Comparison of ENCODE assay signal across 9 cellular contexts in the genomic region with DNA sequence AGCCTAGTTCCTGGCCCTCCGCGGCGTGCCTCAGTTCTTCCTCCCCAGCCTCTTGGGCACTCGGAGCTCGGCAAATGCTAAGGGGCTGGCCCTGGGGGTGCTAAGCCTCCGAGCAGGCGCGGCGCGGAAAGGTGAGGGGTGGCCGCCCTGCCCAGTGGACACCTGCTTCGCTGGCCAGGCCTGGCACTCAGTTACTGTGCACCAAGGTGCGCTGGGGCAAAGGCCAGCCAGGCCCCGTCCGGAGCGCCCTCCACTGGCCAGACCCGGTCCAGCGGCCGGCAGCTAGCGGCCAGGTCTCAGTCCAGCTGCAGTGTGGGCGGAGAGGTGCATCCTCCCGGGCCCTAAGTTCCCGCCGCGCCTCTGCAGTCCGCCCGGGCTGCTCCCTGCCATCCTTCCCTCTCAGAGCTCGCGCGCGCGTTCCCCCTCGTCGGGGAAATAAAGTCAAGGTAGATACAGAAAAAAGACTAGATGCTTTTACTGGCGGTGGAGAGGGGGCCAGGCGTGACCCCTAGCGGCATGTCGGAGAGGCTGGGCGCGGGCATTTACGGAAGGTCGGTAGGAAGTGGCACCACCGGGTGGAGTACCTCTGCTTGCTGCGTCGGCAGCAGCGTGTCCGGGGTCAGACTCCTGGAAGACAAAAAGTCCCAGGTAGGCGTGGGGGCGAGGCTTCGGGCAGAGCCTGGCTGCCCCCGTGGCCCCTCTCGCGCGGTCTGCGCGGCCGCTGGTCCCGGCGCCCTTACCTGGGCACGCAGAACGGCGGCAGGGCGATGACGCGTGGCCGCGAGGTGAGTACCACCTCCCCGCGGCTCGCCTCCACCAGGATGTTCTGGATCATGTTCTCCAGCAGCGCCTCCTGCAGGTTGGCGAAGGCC. TPM values are rescaled to one million over a fixed set of nuclear protein-coding genes. Genes with fewer than 3 reads are reported as not detected.
DNase-seq lines count a peak whose midpoint lies in the region; ATAC-seq and TF ChIP-seq lines count a peak whose summit lies in the region.
"Had no signal": no experiment of that assay in that cellular context is flagged by ENCODE, and none has a peak within 500 bp of the region (broad histone marks: within the 10 kb centered on the region; RNA-seq: fewer than 3 reads in every experiment).

No MANE protein-coding gene starts in this region.

- no peak overlapping the region for H3K18ac ChIP-seq in trophoblast cell (ENCODE audit: low read length)

- no peak overlapping the region for H3K23ac ChIP-seq in trophoblast cell (ENCODE audit: low read length)

- no peak overlapping the region for H2BK120ac ChIP-seq in trophoblast cell (ENCODE audit: insufficient read depth, low read length, poor library complexity)

- WGBS in trophoblast cell (ENCODE audit: extremely low coverage, insufficient coverage, insufficient read length): no CpG with 5 or more reads among the region's 72 CpGs

- H2BK5ac ChIP-seq in trophoblast cell (ENCODE audit: low read depth, low read length, poor library complexity): no peak overlapping the region

- peak; percentile 13 for ATAC-seq in activated CD8-positive, alpha-beta T cell treated with anti-CD3 and anti-CD28 coated beads, Interleukin-2, amount 10 ng/mL, durations not matched to agents 7 days and 5 days
- ATAC-seq in GM18907 (IDR thresholded peaks at IDR 0.05; ENCODE audit: unreplicated experiment) (no peak), GM19467 (IDR thresholded peaks at IDR 0.05; ENCODE audit: unreplicated experiment) (no peak), GM19035 (IDR thresholded peaks at IDR 0.05; ENCODE audit: unreplicated experiment) (no peak)

- peak overlapping the region; percentile 58; the same call in 1 of the 2 replicates for H3K9ac ChIP-seq in ES-I3 (ENCODE audit: low read depth, low read length)
- no peak overlapping the region for H3K9ac ChIP-seq in fibroblast of lung (ENCODE audit: insufficient read depth, low read length)
- no peak overlapping the region for H3K9ac ChIP-seq in trophoblast cell (ENCODE audit: low read length)

- no peak overlapping the region for H4K91ac ChIP-seq in trophoblast cell (ENCODE audit: low read depth, low read length)

- H4K8ac ChIP-seq in trophoblast cell (ENCODE audit: low read depth, low read length): no peak overlapping the region

- no peak overlapping the region for H3K4me3 Mint-ChIP-seq in activated CD8-positive, alpha-beta T cell treated with anti-CD3 and anti-CD28 coated beads, Interleukin-2, amount 10 ng/mL, durations not matched to agents 7 days and 5 days

- H2BK12ac ChIP-seq in trophoblast cell (ENCODE audit: low read length): no peak overlapping the region

- H3K36me3 Mint-ChIP-seq in activated CD8-positive, alpha-beta T cell treated with anti-CD3 and anti-CD28 coated beads, Interleukin-2, amount 10 ng/mL, durations not matched to agents 7 days and 5 days (ENCODE audit: low read depth): no peaks in the 10 kb centered on the region

- no peaks in the 10 kb centered on the region for H3K9me3 ChIP-seq in ES-I3 (ENCODE audit: control insufficient read depth, insufficient read depth, low read length)
- H3K9me3 ChIP-seq in fibroblast of lung (ENCODE audit: control insufficient read depth, insufficient read depth, low read depth, low read length): no peaks in the 10 kb centered on the region
- H3K9me3 ChIP-seq in trophoblast cell (ENCODE audit: insufficient read depth, low read depth, low read length): peaks cover 2% of the 10 kb centered on the region
- H3K9me3 ChIP-seq: SJSA1 had no signal

- H3K4me1 Mint-ChIP-seq in activated CD8-positive, alpha-beta T cell treated with anti-CD3 and anti-CD28 coated beads, Interleukin-2, amount 10 ng/mL, durations not matched to agents 7 days and 5 days (ENCODE audit: low read depth): peaks cover 3% of the 10 kb centered on the region

- no peak overlapping the region for H3K27ac ChIP-seq in fibroblast of lung (ENCODE audit: insufficient read depth, low read length)
- no peak overlapping the region for H3K27ac ChIP-seq in trophoblast cell (ENCODE audit: low read depth, low read length)
- H3K27ac ChIP-seq: SJSA1 had no signal

- H3K4me2 ChIP-seq in fibroblast of lung (ENCODE audit: extremely low read depth, insufficient read depth, low read length) (no peak overlapping the region), trophoblast cell (ENCODE audit: low read length) (peak overlapping the region; percentile 54)

- no peak overlapping the region for H3K14ac ChIP-seq in trophoblast cell (ENCODE audit: low read length)

- DNase-seq in NCI-H1930 (lab: John Stamatoyannopoulos, UW) (peak; percentile 87 to 90), fibroblast of lung (ENCODE audit: low read depth in 2 of 2) (peak; percentile 8 to 12), trophoblast cell (peak; percentile 64 to 75)
- DNase-seq in activated CD8-positive, alpha-beta T cell treated with anti-CD3 and anti-CD28 coated beads, Interleukin-2, amount 10 ng/mL, durations not matched to agents 7 days and 5 days: peak; percentile 51

- peaks cover 64% of the 10 kb centered on the region for H3K27me3 Mint-ChIP-seq in activated CD8-positive, alpha-beta T cell treated with anti-CD3 and anti-CD28 coated beads, Interleukin-2, amount 10 ng/mL, durations not matched to agents 7 days and 5 days (ENCODE audit: low read depth)

- no peaks in the 10 kb centered on the region for H3K79me1 ChIP-seq in trophoblast cell (ENCODE audit: low read length)

- H3K9me3 Mint-ChIP-seq in activated CD8-positive, alpha-beta T cell treated with anti-CD3 and anti-CD28 coated beads, Interleukin-2, amount 10 ng/mL, durations not matched to agents 7 days and 5 days (ENCODE audit: insufficient read depth): no peaks in the 10 kb centered on the region

- H4K20me1 ChIP-seq in fibroblast of lung (ENCODE audit: control insufficient read depth, extremely low read depth, insufficient read depth, low read length): no peaks in the 10 kb centered on the region

- H3K4ac ChIP-seq in trophoblast cell (ENCODE audit: low read depth, low read length): no peak overlapping the region

- H3K27ac Mint-ChIP-seq in activated CD8-positive, alpha-beta T cell treated with anti-CD3 and anti-CD28 coated beads, Interleukin-2, amount 10 ng/mL, durations not matched to agents 7 days and 5 days: no peak overlapping the region

- CTCF ChIA-PET in activated CD8-positive, alpha-beta T cell treated with anti-CD3 and anti-CD28 coated beads, Interleukin-2, amount 10 ng/mL, durations not matched to agents 7 days and 5 days (lab: Charles Lee): interaction anchor here (0.7 to 1.5 kb wide), 3 partner anchors 8 to 105 kb away, joined by 4 read pairs; partner anchors contain the start of gene CRYBA2

- H3K4me1 ChIP-seq in ES-I3 (ENCODE audit: insufficient read depth, low read length) (peaks cover 16% of the 10 kb centered on the region; the same call in 1 of the 2 replicates), fibroblast of lung (ENCODE audit: control insufficient read depth, extremely low read depth, insufficient read depth, low read length) (no peaks in the 10 kb centered on the region), trophoblast cell (ENCODE audit: control insufficient read depth in 1 of 2, insufficient read depth in 2 of 2, low read length in 2 of 2) (peaks cover 17 to 19% of the 10 kb centered on the region in 2 experiments)

- POLR2A ChIA-PET in activated CD8-positive, alpha-beta T cell treated with anti-CD3 and anti-CD28 coated beads, Interleukin-2, amount 10 ng/mL, durations not matched to agents 7 days and 5 days (lab: Charles Lee): interaction anchor here (0.9 kb wide), 1 partner anchor 145 kb away, joined by 3 read pairs; no protein-coding TSS in a partner anchor

- no peak overlapping the region for H2AK5ac ChIP-seq in trophoblast cell (ENCODE audit: low read length)

- H2AFZ ChIP-seq in fibroblast of lung (ENCODE audit: low read length): no peak overlapping the region
- no peak overlapping the region for H2AFZ ChIP-seq in trophoblast cell (ENCODE audit: insufficient read depth, low read length, poor library complexity)

- no peak overlapping the region for H4K12ac ChIP-seq in trophoblast cell (ENCODE audit: low read depth, low read length)

- H3K4me3 ChIP-seq in fibroblast of lung (replicated peaks in 1 of 4; ENCODE audit: control extremely low read depth in 1 of 4, insufficient read depth in 1 of 4, low read depth in 3 of 4, low read length in 4 of 4) (no peak overlapping the region), trophoblast cell (ENCODE audit: low read depth, low read length) (no peak overlapping the region)
- H3K4me3 ChIP-seq: SJSA1 had no signal

- peak in 1 of 2 donors; percentile 36 for TF ChIP-seq CTCF in fibroblast of lung (conservative IDR thresholded peaks at IDR 0.05 in 1 of 2, IDR thresholded peaks at IDR 0.05 in 1 of 2; ENCODE audit: low read depth in 1 of 2, low read length in 2 of 2)

- no peaks in the 10 kb centered on the region for H3K79me2 ChIP-seq in fibroblast of lung (ENCODE audit: control insufficient read depth, insufficient read depth, low read length)
- H3K79me2 ChIP-seq in trophoblast cell (ENCODE audit: control insufficient read depth, insufficient read depth, low read length, poor library complexity): no peaks in the 10 kb centered on the region

- no peaks in the 10 kb centered on the region for H3K36me3 ChIP-seq in ES-I3 (ENCODE audit: insufficient read depth, low read length)
- no peaks in the 10 kb centered on the region for H3K36me3 ChIP-seq in fibroblast of lung (ENCODE audit: control insufficient read depth, insufficient read depth, low read length)
- H3K36me3 ChIP-seq in trophoblast cell (ENCODE audit: control insufficient read depth in 1 of 2, insufficient read depth in 2 of 2, low read length in 2 of 2): no peaks in the 10 kb centered on the region
- H3K36me3 ChIP-seq: SJSA1 had no signal

- H3K27me3 ChIP-seq in fibroblast of lung (ENCODE audit: control insufficient read depth, insufficient read depth, low read length): peaks cover 59% of the 10 kb centered on the region
- H3K27me3 ChIP-seq in trophoblast cell (ENCODE audit: insufficient read depth, low read length): peaks cover 50% of the 10 kb centered on the region

RNA-seq across cellular contexts. Expression of gene CRYBA2, which starts 9.4 kb away (rescaled TPM):
- total RNA-seq in activated CD8-positive, alpha-beta T cell treated with anti-CD3 and anti-CD28 coated beads, Interleukin-2, amount 10 ng/mL, durations not matched to agents 7 days and 5 days: not detected
- not detected in 2 replicates for total RNA-seq in fibroblast of lung
- polyA plus RNA-seq in fibroblast of lung: not detected in 2 replicates
- not detected in 2 replicates for polyA plus RNA-seq in fibroblast of lung (2012)
- polyA minus RNA-seq in fibroblast of lung (ENCODE audit: low replicate concordance): not detected in 2 replicates
- polyA plus RNA-seq in trophoblast cell (2013): 0.15 and 0.21 TPM in 2 replicates
- total RNA-seq: SJSA1 had no signal

RNA-seq across cellular contexts. Expression of gene FEV, which starts 17.6 kb away (rescaled TPM):
- total RNA-seq in activated CD8-positive, alpha-beta T cell treated with anti-CD3 and anti-CD28 coated beads, Interleukin-2, amount 10 ng/mL, durations not matched to agents 7 days and 5 days: not detected
- not detected in 2 replicates for total RNA-seq in fibroblast of lung
- polyA plus RNA-seq in fibroblast of lung: not detected in 2 replicates
- not detected in 2 replicates for polyA plus RNA-seq in fibroblast of lung (2012)
- not detected in 2 replicates for polyA minus RNA-seq in fibroblast of lung (ENCODE audit: low replicate concordance)
- 0.07 and 0.21 TPM in 2 replicates for polyA plus RNA-seq in trophoblast cell (2013)
- total RNA-seq: SJSA1 had no signal

RNA-seq across cellular contexts. Expression of gene CFAP65, which starts 38.7 kb away (rescaled TPM):
- not detected for total RNA-seq in activated CD8-positive, alpha-beta T cell treated with anti-CD3 and anti-CD28 coated beads, Interleukin-2, amount 10 ng/mL, durations not matched to agents 7 days and 5 days
- total RNA-seq in fibroblast of lung: not detected in 2 replicates
- not detected in 2 replicates for polyA plus RNA-seq in fibroblast of lung
- not detected in 2 replicates for polyA plus RNA-seq in fibroblast of lung (2012)
- polyA minus RNA-seq in fibroblast of lung (ENCODE audit: low replicate concordance): 0.15 TPM in 1 of 2 replicates, not detected in the other
- polyA plus RNA-seq in trophoblast cell (2013): 0.06 and 0.07 TPM in 2 replicates
- total RNA-seq: SJSA1 had no signal

RNA-seq across cellular contexts. Expression of gene CDK5R2, which starts 43.2 kb away (rescaled TPM):
- not detected for total RNA-seq in activated CD8-positive, alpha-beta T cell treated with anti-CD3 and anti-CD28 coated beads, Interleukin-2, amount 10 ng/mL, durations not matched to agents 7 days and 5 days
- under 0.01 and 0.17 TPM in 2 replicates for total RNA-seq in fibroblast of lung
- polyA plus RNA-seq in fibroblast of lung: 0.02 and 0.05 TPM in 2 replicates
- polyA plus RNA-seq in fibroblast of lung (2012): 0.12 TPM in 1 of 2 replicates, not detected in the other
- 0.33 and 0.63 TPM in 2 replicates for polyA minus RNA-seq in fibroblast of lung (ENCODE audit: low replicate concordance)
- polyA plus RNA-seq in trophoblast cell (2013): 0.16 and 0.18 TPM in 2 replicates
- total RNA-seq: SJSA1 had no signal

RNA-seq across cellular contexts. Expression of gene IHH, which starts 58.1 kb away (rescaled TPM):
- not detected for total RNA-seq in activated CD8-positive, alpha-beta T cell treated with anti-CD3 and anti-CD28 coated beads, Interleukin-2, amount 10 ng/mL, durations not matched to agents 7 days and 5 days
- not detected in 2 replicates for total RNA-seq in fibroblast of lung
- not detected in 2 replicates for polyA plus RNA-seq in fibroblast of lung
- 0.06 TPM in 1 of 2 replicates, not detected in the other for polyA plus RNA-seq in fibroblast of lung (2012)
- polyA minus RNA-seq in fibroblast of lung (ENCODE audit: low replicate concordance): not detected in 2 replicates
- polyA plus RNA-seq in trophoblast cell (2013): 0.04 TPM in 1 of 2 replicates, not detected in the other

Comparison
In these comparisons a context has a peak if more than half of its experiments do, and no peak if none do; other contexts are left out.
1. DNase-seq: peak in every context shown above with its lines; median percentile 88 in NCI-H1930; 70 in trophoblast cell; 51 in activated CD8-positive, alpha-beta T cell treated with anti-CD3 and anti-CD28 coated beads, Interleukin-2, amount 10 ng/mL, durations not matched to agents 7 days and 5 days; 10 in fibroblast of lung.